ENCODE assay signal across 8 cellular contexts in genomic region chr6:100229512-100229911, GRCh38.
DNase-seq lines count a peak whose midpoint lies in the region; ATAC-seq lines count a peak whose summit lies in the region.

No MANE protein-coding gene starts in this region.

- peak overlapping the region; percentile 16 for H3K4me3 ChIP-seq in iPS-18a (ENCODE audit: low read length)

- ATAC-seq in stimulated activated naive B cell treated with anti-CD40 and anti-IgM and Interleukin-4, amounts not matched to agents 10 μg/mL and 1 μg/mL and 100 μg/mL, for 72 hours (replicated peaks) = no peak
- ATAC-seq in GM18867 (IDR thresholded peaks at IDR 0.05; ENCODE audit: unreplicated experiment) = no peak

- H3K4me3 Mint-ChIP-seq in stimulated activated naive B cell treated with anti-CD40 and anti-IgM and Interleukin-4, amounts not matched to agents 10 μg/mL and 1 μg/mL and 100 μg/mL, for 72 hours = peak overlapping the region; percentile 82 to 89

- DNase-seq in NCI-H345 (lab: John Stamatoyannopoulos, UW) = peak; percentile 31
- DNase-seq in NCI-H345 treated with DMSO at 0.1 percent for 48 hours (lab: John Stamatoyannopoulos, UW; ENCODE audit: unreplicated experiment) = no peak
- DNase-seq in OCI-M1 (lab: John Stamatoyannopoulos, UW) = peak; percentile 48
- DNase-seq in stimulated activated naive B cell treated with anti-CD40 and anti-IgM and Interleukin-4, amounts not matched to agents 10 μg/mL and 1 μg/mL and 100 μg/mL, for 72 hours = no peak
- no peak for DNase-seq in MV-4-11 (lab: John Stamatoyannopoulos, UW)
- no peak for DNase-seq in occipital lobe (lab: John Stamatoyannopoulos, UW)

- H3K27me3 Mint-ChIP-seq in stimulated activated naive B cell treated with anti-CD40 and anti-IgM and Interleukin-4, amounts not matched to agents 10 μg/mL and 1 μg/mL and 100 μg/mL, for 72 hours = peaks cover 0 to 6% of the 10 kb centered on the region in 2 donors

- no peaks in the 10 kb centered on the region for H3K9me3 Mint-ChIP-seq in stimulated activated naive B cell treated with anti-CD40 and anti-IgM and Interleukin-4, amounts not matched to agents 10 μg/mL and 1 μg/mL and 100 μg/mL, for 72 hours

- no peaks in the 10 kb centered on the region for H3K27me3 ChIP-seq in iPS-18a (ENCODE audit: control insufficient read depth, insufficient read depth, low read length)

- no peaks in the 10 kb centered on the region for H3K36me3 Mint-ChIP-seq in stimulated activated naive B cell treated with anti-CD40 and anti-IgM and Interleukin-4, amounts not matched to agents 10 μg/mL and 1 μg/mL and 100 μg/mL, for 72 hours

- H3K4me1 ChIP-seq in iPS-18a (ENCODE audit: control insufficient read depth, low read depth, low read length) = peaks cover 20% of the 10 kb centered on the region

- no peak overlapping the region for H3K27ac ChIP-seq in iPS-18a (ENCODE audit: low read length)

- H3K9me3 ChIP-seq in iPS-18a (ENCODE audit: control insufficient read depth, low read depth, low read length) = no peaks in the 10 kb centered on the region

- H3K4me1 Mint-ChIP-seq in stimulated activated naive B cell treated with anti-CD40 and anti-IgM and Interleukin-4, amounts not matched to agents 10 μg/mL and 1 μg/mL and 100 μg/mL, for 72 hours = peaks cover 6 to 10% of the 10 kb centered on the region in 2 donors

- H3K9ac ChIP-seq in iPS-18a (ENCODE audit: low read length) = no peak overlapping the region

- no peak overlapping the region for H3K27ac Mint-ChIP-seq in stimulated activated naive B cell treated with anti-CD40 and anti-IgM and Interleukin-4, amounts not matched to agents 10 μg/mL and 1 μg/mL and 100 μg/mL, for 72 hours

- no peaks in the 10 kb centered on the region for H3K36me3 ChIP-seq in iPS-18a (ENCODE audit: control insufficient read depth, low read depth, low read length)

Comparison
In these comparisons a context has a peak if more than half of its experiments do, and no peak if none do; other contexts are left out.
1. DNase-seq: peak in NCI-H345 (single experiment) and OCI-M1 (single experiment); none in NCI-H345 treated with DMSO at 0.1 percent for 48 hours (single experiment), stimulated activated naive B cell treated with anti-CD40 and anti-IgM and Interleukin-4, amounts not matched to agents 10 μg/mL and 1 μg/mL and 100 μg/mL, for 72 hours (single experiment), MV-4-11 (single experiment) and occipital lobe (single experiment).